7 cellular contexts compared by ENCODE assay signal in genomic region chr18:35029770-35030169, GRCh38. TPM values are rescaled to one million over a fixed set of nuclear protein-coding genes. Genes with fewer than 3 reads are reported as not detected.
DNase-seq lines count a peak whose midpoint lies in the region; ATAC-seq lines count a peak whose summit lies in the region.

No MANE protein-coding gene starts in this region.

- DNase-seq in T-cell (no peak), left lobe of liver (ENCODE audit: low spot score) (no peak), NCI-H2081 (lab: John Stamatoyannopoulos, UW) (no peak), NCI-H69 (lab: John Stamatoyannopoulos, UW) (no peak), NCI-H128 (lab: John Stamatoyannopoulos, UW; ENCODE audit: unreplicated experiment) (no peak)

- peak overlapping the region; percentile 98 for H3K27ac Mint-ChIP-seq in T-cell

- peaks cover 64 to 67% (median 66%) of the 10 kb centered on the region in 3 donors for H3K4me1 Mint-ChIP-seq in T-cell

- POLR2A ChIA-PET in T-cell (lab: Charles Lee): interaction anchor here (0.5 to 8.9 kb wide), 19 partner anchors 11 to 259 kb away, joined by 3 to 161 read pairs (median 5); partner anchors contain the start of genes MAPRE2 (in 2 of the 2) and ZNF397 (in 1 of the 2)

- H3K9me3 Mint-ChIP-seq in T-cell: no peaks in the 10 kb centered on the region

- peak; percentile 77 for ATAC-seq in GM18858 (IDR thresholded peaks at IDR 0.05; ENCODE audit: unreplicated experiment)
- ATAC-seq in HG02623 (IDR thresholded peaks at IDR 0.05; ENCODE audit: unreplicated experiment): peak; percentile 69
- ATAC-seq in T-cell (replicated peaks in 1 of 4): peak; percentile 49 to 63 (median 56)
- peak; percentile 76 for ATAC-seq in left lobe of liver

- CTCF ChIA-PET in T-cell (lab: Charles Lee): interaction anchor here (0.6 to 8.0 kb wide), 33 partner anchors 9 to 946 kb away, joined by 3 to 152 read pairs (median 5); partner anchors contain the start of gene MAPRE2 (in 2 of the 2)

- H3K36me3 Mint-ChIP-seq in T-cell: no peaks in the 10 kb centered on the region

- peak overlapping the region; percentile 82 to 92 (median 83) for H3K4me3 Mint-ChIP-seq in T-cell

- H3K27me3 Mint-ChIP-seq in T-cell: no peaks in the 10 kb centered on the region

RNA-seq across cellular contexts. Expression of gene MAPRE2, which starts 11.4 kb away (rescaled TPM):
- 10 to 100 TPM; 45.6 to 96.7 (median 53.9) TPM for total RNA-seq in T-cell
- 16.8 TPM for total RNA-seq in left lobe of liver
